In genomic region chr13:49681837-49682236, GRCh38 we compare ENCODE assay signal across 1 cellular context.
TF ChIP-seq lines count a peak whose summit lies in the region.

No MANE protein-coding gene starts in this region.

TF ChIP-seq in K562, 482 proteins besides CTCF, POLR2A, EP300 and RAD21:
- TF ChIP-seq KDM1A (IDR thresholded peaks at IDR 0.05), result peak; percentile 10 to 57; a peak in 1 of 4 replicates
- no peak for TF ChIP-seq PHF21A (IDR thresholded peaks at IDR 0.05; ENCODE audit: borderline replicate concordance, low read depth)
